Comparison of ENCODE assay signal across 28 cellular contexts in genomic region chr2:78646533-78646932, GRCh38.
"Had no signal": no experiment of that assay in that cellular context is flagged by ENCODE, and none has a peak within 500 bp of the region (broad histone marks: within the 10 kb centered on the region; RNA-seq: fewer than 3 reads in every experiment).

No MANE protein-coding gene starts in this region.

- H3K9me3 ChIP-seq: pancreas, prostate gland, right lobe of liver, sigmoid colon, suprapubic skin, testis, tibial artery, transverse colon, upper lobe of right lung, uterus had no signal

- H2AFZ ChIP-seq: neural progenitor cell had no signal

- H3K4me3 ChIP-seq: neural progenitor cell, pancreas, prostate gland, right lobe of liver, sigmoid colon, skin epidermis, suprapubic skin, testis, tibial artery, transverse colon, upper lobe of right lung, uterus had no signal

- H3K27ac Mint-ChIP-seq: naive thymus-derived CD4-positive, alpha-beta T cell; natural killer cell; nephron; neural progenitor cell; stimulated activated memory B cell treated with anti-CD40 and anti-IgM and Interleukin-4, amounts not matched to agents 10 μg/mL and 1 μg/mL and 100 μg/mL, for 72 hours; stimulated activated naive CD8-positive, alpha-beta T cell treated with anti-CD3 and anti-CD28 coated beads, Interleukin-15, amount 100 ng/mL, for 72 hours; type B pancreatic cell had no signal

- ATAC-seq: naive thymus-derived CD4-positive, alpha-beta T cell; natural killer cell; pancreas; right cardiac atrium; right lobe of liver; stimulated activated memory B cell treated with anti-CD40 and anti-IgM and Interleukin-4, amounts not matched to agents 10 μg/mL and 1 μg/mL and 100 μg/mL, for 72 hours; stimulated activated naive CD8-positive, alpha-beta T cell treated with anti-CD3 and anti-CD28 coated beads, Interleukin-15, amount 100 ng/mL, for 72 hours; stimulated activated naive CD8-positive, alpha-beta T cell treated with anti-CD3 and anti-CD28 coated beads, Interleukin-15, Interleukin-2, amounts not matched to agents 100 U/mL and 50 U/mL, for 24 hours; upper lobe of right lung had no signal

- H3K4me2 ChIP-seq: neural progenitor cell had no signal

- H3K4me1 ChIP-seq: neural progenitor cell, pancreas, prostate gland, right lobe of liver, sigmoid colon, suprapubic skin, testis, tibial artery, transverse colon, upper lobe of right lung, uterus had no signal

- H3K27me3 Mint-ChIP-seq: naive thymus-derived CD4-positive, alpha-beta T cell; stimulated activated memory B cell treated with anti-CD40 and anti-IgM and Interleukin-4, amounts not matched to agents 10 μg/mL and 1 μg/mL and 100 μg/mL, for 72 hours; stimulated activated naive CD8-positive, alpha-beta T cell treated with anti-CD3 and anti-CD28 coated beads, Interleukin-15, amount 100 ng/mL, for 72 hours; type B pancreatic cell had no signal

- H3K9me3 Mint-ChIP-seq: nephron, neural progenitor cell, type B pancreatic cell had no signal

- FAIRE-seq: pancreas had no signal

- H3K27me3 ChIP-seq: neural progenitor cell, pancreas, right lobe of liver, sigmoid colon, suprapubic skin, testis, tibial artery, transverse colon, upper lobe of right lung, uterus had no signal

- H3K4me1 Mint-ChIP-seq: naive thymus-derived CD4-positive, alpha-beta T cell; natural killer cell; nephron; stimulated activated memory B cell treated with anti-CD40 and anti-IgM and Interleukin-4, amounts not matched to agents 10 μg/mL and 1 μg/mL and 100 μg/mL, for 72 hours; stimulated activated naive CD8-positive, alpha-beta T cell treated with anti-CD3 and anti-CD28 coated beads, Interleukin-15, amount 100 ng/mL, for 72 hours had no signal

- H3K27ac ChIP-seq: neural progenitor cell, pancreas, prostate gland, right lobe of liver, sigmoid colon, skin epidermis, suprapubic skin, testis, tibial artery, transverse colon, upper lobe of right lung, uterus had no signal

- H3K4me3 Mint-ChIP-seq: naive thymus-derived CD4-positive, alpha-beta T cell; natural killer cell; nephron; neural progenitor cell; stimulated activated memory B cell treated with anti-CD40 and anti-IgM and Interleukin-4, amounts not matched to agents 10 μg/mL and 1 μg/mL and 100 μg/mL, for 72 hours; stimulated activated naive CD8-positive, alpha-beta T cell treated with anti-CD3 and anti-CD28 coated beads, Interleukin-15, amount 100 ng/mL, for 72 hours; type B pancreatic cell had no signal

- H3K36me3 ChIP-seq: neural progenitor cell, pancreas, prostate gland, right lobe of liver, sigmoid colon, suprapubic skin, tibial artery, transverse colon, upper lobe of right lung, uterus had no signal

- H3K9ac ChIP-seq: neural progenitor cell had no signal

- DNase-seq: naive thymus-derived CD4-positive, alpha-beta T cell; natural killer cell; occipital lobe; pancreas; right cardiac atrium; right lobe of liver; sigmoid colon; stimulated activated CD4-positive, alpha-beta T cell treated with anti-CD3 and anti-CD28 coated beads, Interleukin-15, amount 100 ng/mL, for 24 hours; stimulated activated CD4-positive, alpha-beta T cell treated with anti-CD3 and anti-CD28 coated beads, Interleukin-2, amount 100 ng/mL, for 24 hours; stimulated activated CD4-positive, alpha-beta T cell treated with anti-CD3 and anti-CD28 coated beads, Interleukin-2, amount 100 ng/mL, for 48 hours; stimulated activated CD4-positive, alpha-beta T cell treated with anti-CD3 and anti-CD28 coated beads, Interleukin-4, amount 100 ng/mL, for 4 hours; stimulated activated CD8-positive, alpha-beta memory T cell treated with anti-CD3 and anti-CD28 coated beads, Interleukin-4, amount 100 ng/mL, for 48 hours; stimulated activated naive CD4-positive, alpha-beta T cell; stimulated activated naive CD8-positive, alpha-beta T cell treated with anti-CD3 and anti-CD28 coated beads, Interleukin-15, amount 100 ng/mL, for 72 hours; stimulated activated naive CD8-positive, alpha-beta T cell treated with anti-CD3 and anti-CD28 coated beads, Interleukin-15, Interleukin-2, amounts not matched to agents 100 U/mL and 50 U/mL, for 24 hours; substantia nigra; testis; tibial artery; transverse colon; upper lobe of right lung; uterus had no signal

- H3K36me3 Mint-ChIP-seq: naive thymus-derived CD4-positive, alpha-beta T cell; natural killer cell; neural progenitor cell; stimulated activated memory B cell treated with anti-CD40 and anti-IgM and Interleukin-4, amounts not matched to agents 10 μg/mL and 1 μg/mL and 100 μg/mL, for 72 hours; type B pancreatic cell had no signal
